Comparison of ENCODE assay signal across 21 cellular contexts in the genomic region with DNA sequence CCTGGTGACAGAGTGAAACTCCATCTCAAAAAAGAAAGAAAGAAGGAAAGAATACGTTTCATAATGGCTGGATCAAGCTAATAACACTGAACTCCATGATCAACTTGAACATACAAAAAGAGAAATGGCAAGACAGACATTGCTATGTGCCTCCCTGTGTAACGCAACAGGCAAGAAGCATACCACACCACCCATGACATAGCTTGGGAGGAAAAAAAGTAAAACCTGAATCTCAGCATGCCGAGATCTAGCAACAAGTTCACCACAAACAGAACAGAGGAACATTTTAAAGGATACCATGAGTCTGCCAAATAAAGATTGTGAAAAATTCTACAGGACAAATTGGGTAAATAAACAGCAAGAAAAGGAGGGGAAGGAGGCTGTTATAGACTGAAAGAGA.
"Had no signal": no experiment of that assay in that cellular context is flagged by ENCODE, and none has a peak within 500 bp of the region (broad histone marks: within the 10 kb centered on the region; RNA-seq: fewer than 3 reads in every experiment).

No MANE protein-coding gene starts in this region.

- H3K4me1 Mint-ChIP-seq: activated naive CD8-positive, alpha-beta T cell treated with anti-CD3 and anti-CD28 coated beads, Interleukin-2, amount 10 ng/mL, durations not matched to agents 7 days and 5 days; IgD-negative memory B cell had no signal

- H3K27me3 Mint-ChIP-seq: activated CD8-positive, alpha-beta T cell treated with anti-CD3 and anti-CD28 coated beads for 36 hours; IgD-negative memory B cell had no signal

- H3K27ac ChIP-seq: adrenal gland, VCaP had no signal

- H3K4me3 ChIP-seq: adrenal gland had no signal

- H3K27me3 ChIP-seq: adrenal gland had no signal

- ATAC-seq: activated CD4-positive, CD25-positive, alpha-beta regulatory T cell treated with anti-CD3 and anti-CD28 coated beads, Interleukin-2, amount 50 U/mL, for 24 hours; activated CD8-positive, alpha-beta T cell treated with anti-CD3 and anti-CD28 coated beads for 36 hours had no signal

- H3K9me3 ChIP-seq: adrenal gland, SK-N-SH had no signal

- H3K9me3 Mint-ChIP-seq: activated CD8-positive, alpha-beta T cell treated with anti-CD3 and anti-CD28 coated beads for 36 hours had no signal

- H3K4me1 ChIP-seq: adrenal gland had no signal

- H3K27ac Mint-ChIP-seq: activated CD8-positive, alpha-beta T cell treated with anti-CD3 and anti-CD28 coated beads for 36 hours; activated naive CD8-positive, alpha-beta T cell treated with anti-CD3 and anti-CD28 coated beads, Interleukin-2, amount 10 ng/mL, durations not matched to agents 7 days and 5 days; IgD-negative memory B cell had no signal

- H3K36me3 ChIP-seq: adrenal gland had no signal

- H3K4me3 Mint-ChIP-seq: activated CD8-positive, alpha-beta T cell treated with anti-CD3 and anti-CD28 coated beads for 36 hours; activated naive CD8-positive, alpha-beta T cell treated with anti-CD3 and anti-CD28 coated beads, Interleukin-2, amount 10 ng/mL, durations not matched to agents 7 days and 5 days; IgD-negative memory B cell had no signal

- H3K9ac ChIP-seq: SK-N-SH had no signal

- H3K4me2 ChIP-seq: SK-N-SH had no signal

- DNase-seq: activated CD4-positive, alpha-beta T cell treated with anti-CD3 and anti-CD28 coated beads for 4 hours; activated CD8-positive, alpha-beta memory T cell treated with anti-CD3 and anti-CD28 coated beads, Interleukin-2, amount 50 U/mL, for 4 hours; activated CD8-positive, alpha-beta T cell treated with anti-CD3 and anti-CD28 coated beads for 36 hours; activated naive CD4-positive, alpha-beta T cell treated with anti-CD3 and anti-CD28 coated beads, Interleukin-2, amount 50 U/mL, for 16 hours; activated naive CD8-positive, alpha-beta T cell treated with anti-CD3 and anti-CD28 coated beads, Interleukin-2, amount 10 ng/mL, durations not matched to agents 7 days and 5 days; adrenal gland; anterior cingulate cortex; KG1; NCI-H1092; NCI-H1417; NCI-H1930; NCI-H2171 treated with DMSO at 0.1 percent for 48 hours; NCI-H226; NCI-H510A; NCI-H526 treated with DMSO at 0.1 percent for 48 hours; NCI-H82; SK-N-SH; T-helper 1 cell had no signal
